In the genomic region with DNA sequence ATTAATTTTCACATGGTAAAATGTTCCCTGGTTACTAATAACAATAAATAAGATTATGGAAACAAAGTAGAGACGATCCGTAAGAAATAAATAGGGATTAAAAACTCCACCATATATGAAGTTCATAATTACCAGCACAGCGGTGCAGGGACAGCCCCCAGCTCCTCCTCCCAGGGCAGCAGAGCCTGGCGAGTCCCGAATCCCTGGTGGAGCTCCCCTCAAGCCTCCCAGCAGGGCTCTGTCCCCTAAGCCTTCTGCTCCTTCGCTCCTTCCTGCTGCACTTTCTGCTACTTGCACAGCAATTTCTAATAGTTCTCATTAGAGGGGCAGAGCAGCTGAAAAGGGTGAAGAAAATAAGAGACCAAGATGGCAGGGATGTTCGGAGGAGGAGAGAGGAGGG, we compare ENCODE assay signal across 28 cellular contexts. TPM values are rescaled to one million over a fixed set of nuclear protein-coding genes. Genes with fewer than 3 reads are reported as not detected.
DNase-seq lines count a peak whose midpoint lies in the region; ATAC-seq, FAIRE-seq and TF ChIP-seq lines count a peak whose summit lies in the region.
"Had no signal": no experiment of that assay in that cellular context is flagged by ENCODE, and none has a peak within 500 bp of the region (broad histone marks: within the 10 kb centered on the region; RNA-seq: fewer than 3 reads in every experiment).

No MANE protein-coding gene starts in this region.

- no peak overlapping the region for H2BK120ac ChIP-seq in H1 (replicated peaks; ENCODE audit: low read depth, low read length)

- peaks cover 48% of the 10 kb centered on the region for H3K36me3 Mint-ChIP-seq in CD8-positive, alpha-beta T cell
- H3K36me3 Mint-ChIP-seq in chondrocyte (ENCODE audit: low read depth) = peaks cover 13% of the 10 kb centered on the region

- peaks cover 6% of the 10 kb centered on the region for H3F3A ChIP-seq in GM23248 (ENCODE audit: insufficient read depth)

- no peak overlapping the region for H4K91ac ChIP-seq in H1 (replicated peaks; ENCODE audit: insufficient read length, low read length)

- no peak overlapping the region for H3K23ac ChIP-seq in H1 (ENCODE audit: insufficient read length)

- no peak overlapping the region for H3K14ac ChIP-seq in H1 (ENCODE audit: insufficient read length)

- no peak for TF ChIP-seq EP300 in H1 (IDR thresholded peaks at IDR 0.05; ENCODE audit: borderline replicate concordance in 1 of 2, low read depth in 2 of 2, low read length in 2 of 2)

- CTCF ChIA-PET in CD8-positive, alpha-beta T cell (lab: Charles Lee) = interaction anchor here (1.7 kb wide), 1 partner anchor 17 kb away, joined by 4 read pairs; no protein-coding TSS in a partner anchor
- CTCF ChIA-PET in H1 (lab: Charles Lee; ENCODE audit: partially characterized antibody) = interaction anchor here (1.4 to 2.1 kb wide), 2 partner anchors 10 to 56 kb away, joined by 4 to 5 read pairs; no protein-coding TSS in a partner anchor

- ATAC-seq in CD8-positive, alpha-beta T cell = no peak
- ATAC-seq in omental fat pad (ENCODE audit: low FRiP score) (no peak), GM21528 (IDR thresholded peaks at IDR 0.05; ENCODE audit: low FRiP score, unreplicated experiment) (no peak)
- ATAC-seq: gastrocnemius medialis; stimulated activated memory B cell treated with anti-CD40 and anti-IgM and Interleukin-4, amounts not matched to agents 10 μg/mL and 1 μg/mL and 100 μg/mL, for 72 hours had no signal

- H3K36me3 ChIP-seq in CD8-positive, alpha-beta T cell (ENCODE audit: insufficient read depth, low read length) = no peaks in the 10 kb centered on the region
- no peaks in the 10 kb centered on the region for H3K36me3 ChIP-seq in H1 (ENCODE audit: control insufficient read depth in 2 of 4, insufficient read depth in 4 of 4, low read length in 3 of 4)
- no peaks in the 10 kb centered on the region for H3K36me3 ChIP-seq in GM23248 (ENCODE audit: low read depth)
- H3K36me3 ChIP-seq: gastrocnemius medialis, SJCRH30, suprapubic skin, upper lobe of left lung, WERI-Rb-1 had no signal

- peaks cover 22% of the 10 kb centered on the region for H3K9me3 Mint-ChIP-seq in CD8-positive, alpha-beta T cell
- H3K9me3 Mint-ChIP-seq in chondrocyte (ENCODE audit: low read depth) = peaks cover 18% of the 10 kb centered on the region

- POLR2A ChIA-PET in CD8-positive, alpha-beta T cell (lab: Charles Lee) = interaction anchor here (0.8 kb wide), 1 partner anchor 23 kb away, joined by 3 read pairs; no protein-coding TSS in a partner anchor
- POLR2A ChIA-PET in H1 (lab: Charles Lee; ENCODE audit: partially characterized antibody) = interaction anchor here (0.8 kb wide), 1 partner anchor 137 kb away, joined by 3 read pairs; no protein-coding TSS in a partner anchor

- no peak overlapping the region for H2AK5ac ChIP-seq in H1 (ENCODE audit: low read depth, low read length)

- no peak overlapping the region for H3K9ac ChIP-seq in H1 (replicated peaks in 1 of 4; ENCODE audit: extremely low read depth in 1 of 4, low read depth in 3 of 4, low read length in 3 of 4)
- no peak overlapping the region for H3K9ac ChIP-seq in GM23248

- no peak overlapping the region for H2BK15ac ChIP-seq in H1 (ENCODE audit: low read length)

- no peak overlapping the region for H2BK5ac ChIP-seq in H1 (ENCODE audit: low read depth, low read length)

- in situ Hi-C loops in GM23248 (cut with MboI) = no loop called here

- no peak overlapping the region; the same call in 1 of the 2 replicates for H3K18ac ChIP-seq in H1 (ENCODE audit: extremely low read depth, low read length)

- peak overlapping the region; percentile 57 for H3K27ac Mint-ChIP-seq in CD8-positive, alpha-beta T cell
- no peak overlapping the region for H3K27ac Mint-ChIP-seq in chondrocyte (ENCODE audit: unreplicated experiment)
- H3K27ac Mint-ChIP-seq: activated T-helper 1 cell treated with anti-CD3 and anti-CD28 coated beads, Interleukin-12 subunit alpha, Interleukin-12 subunit beta, Interleukin-2, Interleukin-4 antibody, amounts not matched to agents 30 ng/mL and 10 ng/mL and 1 ng/mL, durations not matched to agents 14 hours and 24 hours and 36 hours; brain; progenitor cell of endocrine pancreas; stimulated activated memory B cell treated with anti-CD40 and anti-IgM and Interleukin-4, amounts not matched to agents 10 μg/mL and 1 μg/mL and 100 μg/mL, for 72 hours had no signal

- peak overlapping the region; percentile 80 for H4K5ac ChIP-seq in H1 (ENCODE audit: insufficient read length, low read depth, low read length)

- H3K4me2 ChIP-seq in H1 (ENCODE audit: insufficient read depth in 1 of 2, low read depth in 2 of 2, low read length in 2 of 2) = peak overlapping the region; percentile 30 to 51; a peak in 3 of 4 replicates
- no peak overlapping the region for H3K4me2 ChIP-seq in GM23248 (ENCODE audit: unreplicated experiment)

- no peak overlapping the region for H3K4me3 Mint-ChIP-seq in CD8-positive, alpha-beta T cell
- H3K4me3 Mint-ChIP-seq in chondrocyte (ENCODE audit: unreplicated experiment) = no peak overlapping the region
- H3K4me3 Mint-ChIP-seq: activated naive CD4-positive, alpha-beta T cell treated with anti-CD3 and anti-CD28 coated beads for 36 hours; activated T-helper 1 cell treated with anti-CD3 and anti-CD28 coated beads, Interleukin-12 subunit alpha, Interleukin-12 subunit beta, Interleukin-2, Interleukin-4 antibody, amounts not matched to agents 30 ng/mL and 10 ng/mL and 1 ng/mL, durations not matched to agents 14 hours and 24 hours and 36 hours; brain; stimulated activated memory B cell treated with anti-CD40 and anti-IgM and Interleukin-4, amounts not matched to agents 10 μg/mL and 1 μg/mL and 100 μg/mL, for 72 hours had no signal

- FAIRE-seq in H1 (lab: Jason Lieb, UNC) = no peak
- FAIRE-seq: D721Med, H54 had no signal

- 0 out of 4 replicates have a peak, but pooled peaks cover 0 to 2% of the 10 kb centered on the region in 2 experiments for H3K79me2 ChIP-seq in H1 (ENCODE audit: control insufficient read depth in 1 of 2, insufficient read depth in 2 of 2, low read length in 2 of 2)
- peaks cover 68% of the 10 kb centered on the region for H3K79me2 ChIP-seq in GM23248 (ENCODE audit: insufficient read depth)

- TF ChIP-seq CTCF in CD8-positive, alpha-beta T cell (IDR thresholded peaks at IDR 0.05) = no peak
- TF ChIP-seq CTCF in H1 (IDR thresholded peaks at IDR 0.05; ENCODE audit: control extremely low read depth in 1 of 3, insufficient read depth in 1 of 3, low read depth in 1 of 3, low read length in 3 of 3) (no peak), omental fat pad (IDR thresholded peaks at IDR 0.05) (no peak), chondrocyte (IDR thresholded peaks at IDR 0.05) (no peak)

- H4K20me1 ChIP-seq in H1 (replicated peaks in 1 of 2; ENCODE audit: control insufficient read depth in 1 of 2, insufficient read depth in 2 of 2, low read length in 2 of 2) (no peaks in the 10 kb centered on the region), GM23248 (ENCODE audit: insufficient read depth) (peaks cover 5% of the 10 kb centered on the region; the same call in 1 of the 2 replicates)

- no peak for TF ChIP-seq RAD21 in H1 (IDR thresholded peaks at IDR 0.05 in 1 of 2, conservative IDR thresholded peaks at IDR 0.05 in 1 of 2; ENCODE audit: low read depth in 2 of 2, low read length in 2 of 2)

- H3K56ac ChIP-seq in H1 (replicated peaks; ENCODE audit: insufficient read length, low read depth, low read length) = no peak overlapping the region

- WGBS in H1 (ENCODE audit: extremely low coverage in 1 of 2, insufficient coverage in 1 of 2, insufficient read length in 1 of 2, insufficient replicate concordance in 2 of 2, low coverage in 1 of 2, low lambda C conversion rate in 2 of 2, missing lambda C conversion rate in 1 of 2), 2 experiments = 69% methylated on average over 7 of the region's 7 CpGs; no CpG with 5 or more reads in 1 of the 2 experiments
- WGBS in GM23248 (ENCODE audit: low coverage in 1 of 2, low lambda C conversion rate in 2 of 2, missing lambda C conversion rate in 2 of 2), 2 experiments = 96 to 98% methylated on average over 6 to 7 of the region's 7 CpGs

- no peaks in the 10 kb centered on the region for H3K9me2 ChIP-seq in GM23248 (ENCODE audit: insufficient read depth)

- H3K4me1 ChIP-seq in CD8-positive, alpha-beta T cell (ENCODE audit: insufficient read depth, low read length) = peaks cover 18% of the 10 kb centered on the region
- peaks cover 2 to 13% (median 7%) of the 10 kb centered on the region in 4 experiments for H3K4me1 ChIP-seq in H1 (replicated peaks in 1 of 4; ENCODE audit: control insufficient read depth in 3 of 4, insufficient read depth in 4 of 4, low read length in 3 of 4)
- no peaks in the 10 kb centered on the region for H3K4me1 ChIP-seq in GM23248 (ENCODE audit: insufficient read depth)
- H3K4me1 ChIP-seq: SJCRH30, suprapubic skin, upper lobe of left lung had no signal

- no peak overlapping the region for H3K4ac ChIP-seq in H1 (replicated peaks; ENCODE audit: insufficient read length, low read depth, low read length)

- H2BK20ac ChIP-seq in H1 (ENCODE audit: low read length) = no peak overlapping the region

- no peak overlapping the region for H2BK12ac ChIP-seq in H1 (ENCODE audit: low read depth, low read length)

- peaks cover 13% of the 10 kb centered on the region for H3K9me3 ChIP-seq in CD8-positive, alpha-beta T cell (ENCODE audit: low read length)
- peaks cover 0 to 8% of the 10 kb centered on the region in 2 experiments; a peak in 1 of 4 replicates for H3K9me3 ChIP-seq in H1 (ENCODE audit: insufficient read depth in 2 of 2, low read depth in 1 of 2, low read length in 1 of 2)
- H3K9me3 ChIP-seq in GM23248 (ENCODE audit: low read depth) = no peaks in the 10 kb centered on the region
- H3K9me3 ChIP-seq: gastrocnemius medialis, SJCRH30, suprapubic skin had no signal

- H3K27ac ChIP-seq in CD8-positive, alpha-beta T cell (ENCODE audit: low read depth, low read length) = no peak overlapping the region
- H3K27ac ChIP-seq in H1 (ENCODE audit: low read depth, low read length) = no peak overlapping the region
- H3K27ac ChIP-seq in GM23248 = no peak overlapping the region
- H3K27ac ChIP-seq: C4-2B, gastrocnemius medialis, SJCRH30, suprapubic skin, upper lobe of left lung, WERI-Rb-1 had no signal

- DNase-seq in activated CD8-positive, alpha-beta memory T cell treated with anti-CD3 and anti-CD28 coated beads for 24 hours = peak; percentile 28
- DNase-seq in activated CD8-positive, alpha-beta memory T cell treated with anti-CD3 and anti-CD28 coated beads, Interleukin-2, amount 50 U/mL, for 48 hours = no peak
- no peak for DNase-seq in CD8-positive, alpha-beta T cell
- DNase-seq in H1 (ENCODE audit: low read depth in 1 of 2, low spot score in 2 of 2) (no peak), omental fat pad (ENCODE audit: low spot score) (peak; percentile 4), chondrocyte (ENCODE audit: low spot score) (no peak), GM23248 (no peak)
- DNase-seq: activated CD4-positive, alpha-beta T cell treated with anti-CD3 and anti-CD28 coated beads, Interleukin-2, amount 50 U/mL, for 1 hour; activated naive CD4-positive, alpha-beta T cell treated with anti-CD3 and anti-CD28 coated beads for 36 hours; amniotic stem cell; DND-41; KG1; NCI-H1105; NCI-H187; NCI-H510A; SJCRH30 had no signal

- intact Hi-C loops in CD8-positive, alpha-beta T cell (cut with DNase I, micrococcal nuclease) = no loop called here

- H3K27me3 ChIP-seq in CD8-positive, alpha-beta T cell (ENCODE audit: insufficient read depth, low read length) = no peaks in the 10 kb centered on the region
- H3K27me3 ChIP-seq in H1 (replicated peaks in 1 of 4; ENCODE audit: control insufficient read depth in 3 of 4, extremely low read depth in 1 of 4, insufficient read depth in 3 of 4, low read length in 3 of 4) = peaks cover 0 to 6% (median 3%) of the 10 kb centered on the region in 4 experiments; a peak in 3 of 7 replicates
- no peaks in the 10 kb centered on the region for H3K27me3 ChIP-seq in GM23248 (replicated peaks; ENCODE audit: insufficient read depth)
- H3K27me3 ChIP-seq: gastrocnemius medialis, SJCRH30, suprapubic skin, upper lobe of left lung had no signal

- no peak for TF ChIP-seq POLR2A in H1 (IDR thresholded peaks at IDR 0.05; ENCODE audit: control extremely low read depth in 1 of 2, low read depth in 2 of 2, low read length in 2 of 2)

- no peaks in the 10 kb centered on the region for H3K23me2 ChIP-seq in H1 (ENCODE audit: low read depth, low read length)

- no peaks in the 10 kb centered on the region for H3K27me3 Mint-ChIP-seq in CD8-positive, alpha-beta T cell (ENCODE audit: low read depth)
- no peaks in the 10 kb centered on the region for H3K27me3 Mint-ChIP-seq in chondrocyte (ENCODE audit: low read depth)
- H3K27me3 Mint-ChIP-seq: brain; progenitor cell of endocrine pancreas; stimulated activated memory B cell treated with anti-CD40 and anti-IgM and Interleukin-4, amounts not matched to agents 10 μg/mL and 1 μg/mL and 100 μg/mL, for 72 hours had no signal

- peaks cover 46% of the 10 kb centered on the region for H3K4me1 Mint-ChIP-seq in CD8-positive, alpha-beta T cell (ENCODE audit: low read depth)
- peaks cover 4% of the 10 kb centered on the region for H3K4me1 Mint-ChIP-seq in chondrocyte (ENCODE audit: low read depth)
- H3K4me1 Mint-ChIP-seq: brain had no signal

- peak overlapping the region; percentile 68; the same call in 1 of the 2 replicates for H4K8ac ChIP-seq in H1 (ENCODE audit: extremely low read depth, insufficient read depth, low read length)

- H3K4me3 ChIP-seq in CD8-positive, alpha-beta T cell (ENCODE audit: low read depth, low read length) = no peak overlapping the region
- H3K4me3 ChIP-seq in H1 (ENCODE audit: extremely low read depth in 1 of 4, insufficient read depth in 2 of 4, low read depth in 3 of 4, low read length in 4 of 4) = peak overlapping the region in 1 of 4 experiments; percentile 42; a peak in 2 of 8 replicates
- no peak overlapping the region for H3K4me3 ChIP-seq in GM23248
- H3K4me3 ChIP-seq: gastrocnemius medialis, SJCRH30, suprapubic skin, upper lobe of left lung had no signal

- H3K79me1 ChIP-seq in H1 (ENCODE audit: low read depth, low read length) = no peaks in the 10 kb centered on the region; the same call in 1 of the 2 replicates

- H2AFZ ChIP-seq in H1 (ENCODE audit: low read length) (no peak overlapping the region), GM23248 (no peak overlapping the region)

RNA-seq across cellular contexts. Expression of a gene that starts 43.6 kb away (rescaled TPM):
- 100 to 1,000 TPM; 144 TPM for total RNA-seq in CD8-positive, alpha-beta T cell
- total RNA-seq in H1 (2021; fragmentation: NEBNext Ultra II Directional; extraction: Animal tissue kit (Norgen Biotek cat#: 25700)) = 21.9 TPM in 2 replicates
- polyA plus RNA-seq in H1 (2011; rRNA removed) (7.5 and 11.0 TPM in 2 replicates), GM23248 (2016; fragmentation: Nextera tagmentation; extraction: Ambion mirVana) (30.0 and 34.3 TPM in 2 replicates)
- 12.9 TPM for polyA plus RNA-seq in H1 (2011; cell fraction: cytosol; rRNA removed)
- polyA plus RNA-seq in H1 (2011; cell fraction: nucleus; rRNA removed) = 15.0 TPM
- polyA plus RNA-seq in H1 (2012, experiment 1 of 2) = 11.8 to 14.5 TPM (median 13.4 TPM) in 4 replicates
- polyA plus RNA-seq in H1 (2012, experiment 2 of 2) = 7.7 TPM
- polyA plus RNA-seq in H1 (2013, experiment 1 of 2) = 11.2 TPM
- polyA plus RNA-seq in H1 (2013, experiment 2 of 2) = 11.4 TPM
- 10.6 and 10.8 TPM in 2 replicates for polyA minus RNA-seq in H1 (2011; rRNA and poly(A)+ RNA removed)
- 11.4 TPM for polyA minus RNA-seq in H1 (2011; cell fraction: cytosol; rRNA and poly(A)+ RNA removed)
- polyA minus RNA-seq in H1 (2011; cell fraction: nucleus; rRNA and poly(A)+ RNA removed) = 6.9 TPM
- total RNA-seq in omental fat pad (10 to 100 TPM; 28.1 to 73.4 (median 56.8) TPM), chondrocyte (29.9 to 40.0 TPM (median 31.2 TPM) in 3 replicates)
- total RNA-seq in GM23248 (2014; rRNA removed; shearing (Covaris generic)) = 36.7 and 46.2 TPM in 2 replicates

Comparison
In these comparisons a context has a peak if more than half of its experiments do, and no peak if none do; other contexts are left out.
1. DNase-seq: peak in activated CD8-positive, alpha-beta memory T cell treated with anti-CD3 and anti-CD28 coated beads for 24 hours (single experiment) and omental fat pad (single experiment); none in activated CD8-positive, alpha-beta memory T cell treated with anti-CD3 and anti-CD28 coated beads, Interleukin-2, amount 50 U/mL, for 48 hours (single experiment), CD8-positive, alpha-beta T cell (0 of 7), H1 (0 of 2), chondrocyte (single experiment) and GM23248 (single experiment).